In genomic region chr3:47856669-47857068, GRCh38 we compare ENCODE assay signal across 23 cellular contexts. TPM values are rescaled to one million over a fixed set of nuclear protein-coding genes. Genes with fewer than 3 reads are reported as not detected.
A peak's percentile ranks its signal among the peaks of the same experiment; 100 is the strongest.
DNase-seq lines count a peak whose midpoint lies in the region; ATAC-seq and TF ChIP-seq lines count a peak whose summit lies in the region.
"Had no signal": no experiment of that assay in that cellular context is flagged by ENCODE, and none has a peak within 500 bp of the region (broad histone marks: within the 10 kb centered on the region; RNA-seq: fewer than 3 reads in every experiment).

No MANE protein-coding gene starts in this region.

- H3K27me3 ChIP-seq in adipocyte (replicated peaks; ENCODE audit: control insufficient read depth, insufficient read depth, low read length), result no peaks in the 10 kb centered on the region
- no peaks in the 10 kb centered on the region for H3K27me3 ChIP-seq in spleen (replicated peaks in 1 of 7)
- H3K27me3 ChIP-seq: gastroesophageal sphincter, Peyer's patch, SJSA1, upper lobe of left lung had no signal

- H3K4me1 Mint-ChIP-seq in brain (no peaks in the 10 kb centered on the region), nephron progenitor cell (peaks cover 6% of the 10 kb centered on the region)
- H3K4me1 Mint-ChIP-seq: activated CD4-positive, alpha-beta T cell treated with anti-CD3 and anti-CD28 coated beads, Interleukin-2, amount 10 ng/mL, durations not matched to agents 24 days and 14 days; activated naive CD8-positive, alpha-beta T cell treated with anti-CD3 and anti-CD28 coated beads, Interleukin-2, amount 50 U/mL, for 24 hours; stimulated activated effector memory CD8-positive, alpha-beta T cell treated with anti-CD3 and anti-CD28 coated beads, Interleukin-12 subunit alpha, Interleukin-12 subunit beta, amount 100 ng/mL, for 72 hours had no signal

- H3K27ac Mint-ChIP-seq in brain (peak overlapping the region in 3 of 5 experiments; percentile 31 to 78 (median 40)), nephron progenitor cell (peak overlapping the region; percentile 90)
- H3K27ac Mint-ChIP-seq: activated CD4-positive, alpha-beta T cell treated with anti-CD3 and anti-CD28 coated beads, Interleukin-2, amount 10 ng/mL, durations not matched to agents 24 days and 14 days; activated naive CD8-positive, alpha-beta T cell treated with anti-CD3 and anti-CD28 coated beads, Interleukin-2, amount 50 U/mL, for 24 hours; stimulated activated effector memory CD8-positive, alpha-beta T cell treated with anti-CD3 and anti-CD28 coated beads, Interleukin-12 subunit alpha, Interleukin-12 subunit beta, amount 100 ng/mL, for 72 hours had no signal

- H3K4me3 Mint-ChIP-seq in brain (no peak overlapping the region), nephron progenitor cell (no peak overlapping the region)
- H3K4me3 Mint-ChIP-seq: activated CD4-positive, alpha-beta T cell treated with anti-CD3 and anti-CD28 coated beads, Interleukin-2, amount 10 ng/mL, durations not matched to agents 24 days and 14 days; activated naive CD8-positive, alpha-beta T cell treated with anti-CD3 and anti-CD28 coated beads, Interleukin-2, amount 50 U/mL, for 24 hours; stimulated activated effector memory CD8-positive, alpha-beta T cell treated with anti-CD3 and anti-CD28 coated beads, Interleukin-12 subunit alpha, Interleukin-12 subunit beta, amount 100 ng/mL, for 72 hours had no signal

- H3K9me3 ChIP-seq in adipocyte (ENCODE audit: control insufficient read depth, low read length) (no peaks in the 10 kb centered on the region), spleen (no peaks in the 10 kb centered on the region)
- H3K9me3 ChIP-seq: gastroesophageal sphincter, Peyer's patch, prostate gland, SJSA1, upper lobe of left lung had no signal

- no peak for ATAC-seq in HG03025 (IDR thresholded peaks at IDR 0.05; ENCODE audit: low FRiP score, unreplicated experiment)
- ATAC-seq: activated naive CD8-positive, alpha-beta T cell treated with anti-CD3 and anti-CD28 coated beads, Interleukin-2, amount 50 U/mL, for 24 hours; gastroesophageal sphincter; HCT116; left colon; stimulated activated effector memory CD8-positive, alpha-beta T cell treated with anti-CD3 and anti-CD28 coated beads, Interleukin-12 subunit alpha, Interleukin-12 subunit beta, amount 100 ng/mL, for 72 hours had no signal

- TF ChIP-seq CTCF in brain (conservative IDR thresholded peaks at IDR 0.05), result no peak
- no peak for TF ChIP-seq CTCF in nephron progenitor cell (IDR thresholded peaks at IDR 0.05)
- TF ChIP-seq CTCF in spleen (IDR thresholded peaks at IDR 0.05 in 8 of 11, conservative IDR thresholded peaks at IDR 0.05 in 3 of 11), result no peak

- no peak for DNase-seq in adipocyte (ENCODE audit: low read depth)
- DNase-seq in nephron progenitor cell, result no peak
- DNase-seq in spleen, result peak; percentile 49
- DNase-seq in NCI-H82 (lab: John Stamatoyannopoulos, UW), result no peak
- DNase-seq in HuH-7 (ENCODE audit: low spot score), result no peak
- DNase-seq: activated CD4-positive, alpha-beta T cell treated with anti-CD3 and anti-CD28 coated beads, Interleukin-2, amount 10 ng/mL, durations not matched to agents 24 days and 14 days; activated CD8-positive, alpha-beta memory T cell treated with anti-CD3 and anti-CD28 coated beads for 24 hours; activated gamma-delta T cell treated with Interleukin-2 at 50 U/mL for 16 hours; activated naive CD8-positive, alpha-beta T cell treated with anti-CD3 and anti-CD28 coated beads, Interleukin-2, amount 50 U/mL, for 24 hours; activated T-cell treated with anti-CD3 and anti-CD28 coated beads for 4 hours; DND-41; left colon; mammary epithelial cell; Peyer's patch; upper lobe of left lung had no signal

- H3K4me1 ChIP-seq in adipocyte (ENCODE audit: control insufficient read depth, insufficient read depth, low read length) (peaks cover 18% of the 10 kb centered on the region), spleen (no peaks in the 10 kb centered on the region)
- H3K4me1 ChIP-seq: gastroesophageal sphincter, Peyer's patch, prostate gland, SJSA1, upper lobe of left lung had no signal

- H3K36me3 ChIP-seq in adipocyte (ENCODE audit: control insufficient read depth, insufficient read depth, low read length, severe bottlenecking) (peaks cover 77% of the 10 kb centered on the region), spleen (peaks cover 0 to 100% (median 62%) of the 10 kb centered on the region in 6 donors)

- H3K27ac ChIP-seq in spleen, result no peak overlapping the region
- H3K27ac ChIP-seq: C4-2B, gastroesophageal sphincter, Peyer's patch, prostate gland, SJSA1, upper lobe of left lung had no signal

- no peaks in the 10 kb centered on the region for H3K9me3 Mint-ChIP-seq in brain
- no peaks in the 10 kb centered on the region for H3K9me3 Mint-ChIP-seq in nephron progenitor cell
- H3K9me3 Mint-ChIP-seq: activated CD4-positive, alpha-beta T cell treated with anti-CD3 and anti-CD28 coated beads, Interleukin-2, amount 10 ng/mL, durations not matched to agents 24 days and 14 days; activated naive CD8-positive, alpha-beta T cell treated with anti-CD3 and anti-CD28 coated beads, Interleukin-2, amount 50 U/mL, for 24 hours; stimulated activated effector memory CD8-positive, alpha-beta T cell treated with anti-CD3 and anti-CD28 coated beads, Interleukin-12 subunit alpha, Interleukin-12 subunit beta, amount 100 ng/mL, for 72 hours had no signal

- 91 to 98% (median 97%) methylated on average over 7 to 11 of the region's 11 CpGs for WGBS in spleen, 5 donors

- peak overlapping the region; percentile 33 for H3K9ac ChIP-seq in adipocyte (ENCODE audit: low read length)

- no peak for TF ChIP-seq POLR2A in spleen (IDR thresholded peaks at IDR 0.05)

- H3K4me3 ChIP-seq in adipocyte (ENCODE audit: low read length) (no peak overlapping the region), spleen (no peak overlapping the region)
- H3K4me3 ChIP-seq: gastroesophageal sphincter, Peyer's patch, prostate gland, SJSA1, upper lobe of left lung had no signal

- H3K27me3 Mint-ChIP-seq in brain, result peaks cover 2% of the 10 kb centered on the region
- H3K27me3 Mint-ChIP-seq in nephron progenitor cell (ENCODE audit: low read depth, poor library complexity), result no peaks in the 10 kb centered on the region
- H3K27me3 Mint-ChIP-seq: activated CD4-positive, alpha-beta T cell treated with anti-CD3 and anti-CD28 coated beads, Interleukin-2, amount 10 ng/mL, durations not matched to agents 24 days and 14 days; activated naive CD8-positive, alpha-beta T cell treated with anti-CD3 and anti-CD28 coated beads, Interleukin-2, amount 50 U/mL, for 24 hours had no signal

- H3K36me3 Mint-ChIP-seq in brain (peaks cover 66% of the 10 kb centered on the region), nephron progenitor cell (ENCODE audit: low read depth) (peaks cover 33% of the 10 kb centered on the region)

- intact Hi-C loops in spleen (cut with DNase I; ENCODE audit: low total_unique reads), result no loop called here

RNA-seq across cellular contexts. Expression of gene DHX30, which starts 53.7 kb away (rescaled TPM):
- 55.1 TPM for polyA plus RNA-seq in brain (ENCODE audit: insufficient read depth, low read depth, low replicate concordance)
- total RNA-seq in spleen, result 10 to 100 TPM; 50.5 to 73.5 (median 65.8) TPM
- polyA plus RNA-seq in spleen, result 10 to 100 TPM; 31.9 to 52.5 (median 44.4) TPM
